In genomic region chr1:31745898-31746668, GRCh38 we compare ENCODE assay signal across 9 cellular contexts. TPM values are rescaled to one million over a fixed set of nuclear protein-coding genes. Genes with fewer than 3 reads are reported as not detected.
A peak's percentile ranks its signal among the peaks of the same experiment; 100 is the strongest.
DNase-seq lines count a peak whose midpoint lies in the region; ATAC-seq lines count a peak whose summit lies in the region.
"Had no signal": no experiment of that assay in that cellular context is flagged by ENCODE, and none has a peak within 500 bp of the region (broad histone marks: within the 10 kb centered on the region; RNA-seq: fewer than 3 reads in every experiment).

No MANE protein-coding gene starts in this region.

- POLR2A ChIA-PET in T-cell (lab: Charles Lee), result no interaction called here

- CTCF ChIA-PET in T-cell (lab: Charles Lee), result interaction anchor here in 1 of 2 donors (1.2 to 1.7 kb wide), 2 partner anchors 43 to 81 kb away, joined by 3 to 6 read pairs; no protein-coding TSS in a partner anchor

- H3K27ac Mint-ChIP-seq in IgD-negative memory B cell, result peak overlapping the region; percentile 36 to 81 (median 76)
- peak overlapping the region; percentile 28 to 39 for H3K27ac Mint-ChIP-seq in T-cell
- H3K27ac Mint-ChIP-seq in natural killer cell treated with Interleukin-12 subunit alpha and Interleukin-12 subunit beta and Interleukin-15 and Interleukin-18, amount 100 ng/mL, for 72 hours, result peak overlapping the region; percentile 2 to 31

- peak overlapping the region in 2 of 4 donors; percentile 57 to 93 for H3K4me3 Mint-ChIP-seq in IgD-negative memory B cell
- H3K4me3 Mint-ChIP-seq in T-cell, result peak overlapping the region in 1 of 3 donors; percentile 11
- peak overlapping the region; percentile 68 for H3K4me3 Mint-ChIP-seq in natural killer cell treated with Interleukin-12 subunit alpha and Interleukin-12 subunit beta and Interleukin-15 and Interleukin-18, amount 100 ng/mL, for 72 hours

- H3K4me1 Mint-ChIP-seq in IgD-negative memory B cell, result peaks cover 31 to 46% (median 35%) of the 10 kb centered on the region in 3 donors
- H3K4me1 Mint-ChIP-seq in T-cell, result peaks cover 12 to 38% (median 19%) of the 10 kb centered on the region in 3 donors
- peaks cover 51 to 55% of the 10 kb centered on the region in 2 donors for H3K4me1 Mint-ChIP-seq in natural killer cell treated with Interleukin-12 subunit alpha and Interleukin-12 subunit beta and Interleukin-15 and Interleukin-18, amount 100 ng/mL, for 72 hours (ENCODE audit: low read depth in 2 of 2)

- no peaks in the 10 kb centered on the region for H3K9me3 Mint-ChIP-seq in IgD-negative memory B cell
- H3K9me3 Mint-ChIP-seq in T-cell, result no peaks in the 10 kb centered on the region
- no peaks in the 10 kb centered on the region for H3K9me3 Mint-ChIP-seq in natural killer cell treated with Interleukin-12 subunit alpha and Interleukin-12 subunit beta and Interleukin-15 and Interleukin-18, amount 100 ng/mL, for 72 hours
- H3K9me3 Mint-ChIP-seq: CD8-positive, alpha-beta memory T cell had no signal

- DNase-seq in DMS79 treated with DMSO at 0.1 percent for 48 hours (lab: John Stamatoyannopoulos, UW) (peak; percentile 87), T-cell (no peak), NCI-H1048 (lab: John Stamatoyannopoulos, UW) (no peak), MV-4-11 (lab: John Stamatoyannopoulos, UW) (no peak)
- no peak for DNase-seq in natural killer cell treated with Interleukin-12 subunit alpha and Interleukin-12 subunit beta and Interleukin-15 and Interleukin-18, amount 100 ng/mL, for 72 hours (ENCODE audit: low spot score)

- H3K27me3 Mint-ChIP-seq in IgD-negative memory B cell (peaks cover 4% of the 10 kb centered on the region), T-cell (peaks cover 3 to 4% of the 10 kb centered on the region in 2 donors)
- no peaks in the 10 kb centered on the region for H3K27me3 Mint-ChIP-seq in natural killer cell treated with Interleukin-12 subunit alpha and Interleukin-12 subunit beta and Interleukin-15 and Interleukin-18, amount 100 ng/mL, for 72 hours

- H3K36me3 Mint-ChIP-seq in IgD-negative memory B cell, result no peaks in the 10 kb centered on the region
- H3K36me3 Mint-ChIP-seq in T-cell, result no peaks in the 10 kb centered on the region
- H3K36me3 Mint-ChIP-seq in natural killer cell treated with Interleukin-12 subunit alpha and Interleukin-12 subunit beta and Interleukin-15 and Interleukin-18, amount 100 ng/mL, for 72 hours, result no peaks in the 10 kb centered on the region
- H3K36me3 Mint-ChIP-seq: CD8-positive, alpha-beta memory T cell had no signal

- no peak for ATAC-seq in T-cell (replicated peaks in 1 of 4)
- ATAC-seq in natural killer cell treated with Interleukin-12 subunit alpha and Interleukin-12 subunit beta and Interleukin-15 and Interleukin-18, amount 100 ng/mL, for 72 hours, result no peak
- ATAC-seq in GM19351 (IDR thresholded peaks at IDR 0.05; ENCODE audit: unreplicated experiment), result no peak

RNA-seq across cellular contexts. Expression of gene ADGRB2, which starts 18.1 kb away (rescaled TPM):
- 0.97 TPM for polyA plus RNA-seq in IgD-negative memory B cell
- 1 to 10 TPM in 2 of 5 donors, under 1 TPM in 3; 0.65 to 3.4 (median 0.98) TPM for total RNA-seq in T-cell
- 1 to 10 TPM in 1 of 2 donors, not detected in 1; 1.2 TPM for total RNA-seq in natural killer cell treated with Interleukin-12 subunit alpha and Interleukin-12 subunit beta and Interleukin-15 and Interleukin-18, amount 100 ng/mL, for 72 hours
- total RNA-seq: left lobe of liver had no signal

RNA-seq across cellular contexts. Expression of gene COL16A1, which starts 42.3 kb away (rescaled TPM):
- not detected for polyA plus RNA-seq in IgD-negative memory B cell
- under 1 TPM in 3 of 5 donors, not detected in 2; 0.41 to 0.67 (median 0.59) TPM for total RNA-seq in T-cell
- total RNA-seq in natural killer cell treated with Interleukin-12 subunit alpha and Interleukin-12 subunit beta and Interleukin-15 and Interleukin-18, amount 100 ng/mL, for 72 hours, result 1 to 10 TPM in 1 of 2 donors, under 1 TPM in 1; 0.73 to 1.6 TPM
- polyA plus RNA-seq: CD8-positive, alpha-beta memory T cell had no signal

Comparison
In these comparisons a context has a peak if more than half of its experiments do, and no peak if none do; other contexts are left out.
1. H3K27ac Mint-ChIP-seq: peak in every context shown above with its lines; median percentile 76 in IgD-negative memory B cell; 34 in T-cell; 16 in natural killer cell treated with Interleukin-12 subunit alpha and Interleukin-12 subunit beta and Interleukin-15 and Interleukin-18, amount 100 ng/mL, for 72 hours.